In the genomic region with DNA sequence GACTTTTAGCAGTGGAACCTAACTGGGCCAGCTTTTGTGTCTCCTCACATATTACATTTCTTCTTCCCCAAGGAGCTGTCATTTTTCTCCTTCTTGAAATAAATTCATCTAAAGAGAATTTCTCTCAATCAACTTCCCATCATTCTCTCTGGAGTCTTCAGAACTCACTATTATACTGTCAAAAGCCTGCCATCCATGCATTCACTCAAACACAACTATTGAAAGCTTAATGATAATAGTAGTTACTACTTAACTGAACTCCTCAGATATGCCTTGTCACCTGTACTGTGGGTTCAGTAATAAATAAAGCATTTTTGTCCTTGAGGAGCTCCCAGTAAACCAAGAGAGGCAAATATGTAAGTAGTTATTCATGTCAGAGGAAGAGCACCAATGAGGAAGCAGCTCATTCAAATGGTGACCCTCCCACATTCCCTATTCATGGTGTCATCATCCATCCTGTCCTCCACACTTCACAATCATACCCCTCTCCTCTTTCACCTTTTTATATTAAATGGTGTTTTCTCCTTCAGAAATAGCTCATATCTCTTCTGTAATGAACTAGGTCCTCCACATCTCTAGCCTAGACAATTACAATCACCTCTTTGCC, we compare ENCODE assay signal across 24 cellular contexts.
"Had no signal": no experiment of that assay in that cellular context is flagged by ENCODE, and none has a peak within 500 bp of the region (broad histone marks: within the 10 kb centered on the region; RNA-seq: fewer than 3 reads in every experiment).

No MANE protein-coding gene starts in this region.

- H3K4me3 ChIP-seq: body of pancreas, left ventricle myocardium inferior, right atrium auricular region, tibial nerve, vagina had no signal

- H3K27ac Mint-ChIP-seq: activated CD8-positive, alpha-beta T cell treated with anti-CD3 and anti-CD28 coated beads for 36 hours; activated naive CD4-positive, alpha-beta T cell treated with anti-CD3 and anti-CD28 coated beads, Interleukin-2, amount 50 U/mL, for 72 hours; memory B cell; natural killer cell treated with Interleukin-12 subunit alpha and Interleukin-12 subunit beta and Interleukin-15 and Interleukin-18, amount 100 ng/mL, for 72 hours; T-helper 1 cell treated with Interleukin-12 subunit alpha and Interleukin-12 subunit beta and Interleukin-4 antibody, amounts not matched to agents 30 μg/mL and 1 μg/mL, for 36 hours had no signal

- H3K27me3 ChIP-seq: body of pancreas, right atrium auricular region, tibial nerve, vagina had no signal

- H3K9me3 ChIP-seq: body of pancreas, left ventricle myocardium inferior, right atrium auricular region, tibial nerve, vagina had no signal

- ATAC-seq: activated CD8-positive, alpha-beta T cell treated with anti-CD3 and anti-CD28 coated beads for 36 hours; activated naive CD4-positive, alpha-beta T cell treated with anti-CD3 and anti-CD28 coated beads, Interleukin-2, amount 50 U/mL, for 72 hours; body of pancreas; natural killer cell treated with Interleukin-12 subunit alpha and Interleukin-12 subunit beta and Interleukin-15 and Interleukin-18, amount 100 ng/mL, for 72 hours had no signal

- H3K27ac ChIP-seq: body of pancreas, left ventricle myocardium inferior, right atrium auricular region, tibial nerve, vagina had no signal

- DNase-seq: activated CD4-positive, alpha-beta T cell treated with anti-CD3 and anti-CD28 coated beads for 4 hours; activated CD8-positive, alpha-beta T cell treated with anti-CD3 and anti-CD28 coated beads for 36 hours; activated effector memory CD4-positive, alpha-beta T cell treated with anti-CD3 and anti-CD28 coated beads, Interleukin-2, amount 50 U/mL, for 16 hours; activated T-cell treated with anti-CD3 and anti-CD28 coated beads, Interleukin-2, amount 50 U/mL, for 48 hours; body of pancreas; cortex of kidney; effector CD8-positive, alpha-beta T cell; foreskin melanocyte; head of caudate nucleus; left ventricle myocardium inferior; nucleus accumbens; small intestine; stimulated activated CD4-positive, alpha-beta T cell treated with anti-CD3 and anti-CD28 coated beads, Interleukin-4, amount 100 ng/mL, for 4 hours; stimulated activated CD8-positive, alpha-beta memory T cell treated with anti-CD3 and anti-CD28 coated beads, Interleukin-4, amount 100 ng/mL, for 48 hours; stimulated activated naive CD4-positive, alpha-beta T cell treated with Interleukin-2 at 50 U/mL for 16 hours; substantia nigra had no signal

- H3K36me3 Mint-ChIP-seq: activated naive CD4-positive, alpha-beta T cell treated with anti-CD3 and anti-CD28 coated beads, Interleukin-2, amount 50 U/mL, for 72 hours; memory B cell; natural killer cell treated with Interleukin-12 subunit alpha and Interleukin-12 subunit beta and Interleukin-15 and Interleukin-18, amount 100 ng/mL, for 72 hours had no signal

- H3K36me3 ChIP-seq: left ventricle myocardium inferior, right atrium auricular region, tibial nerve, vagina had no signal

- H3K4me1 ChIP-seq: body of pancreas, left ventricle myocardium inferior, right atrium auricular region, tibial nerve, vagina had no signal

- H3K9me3 Mint-ChIP-seq: activated CD8-positive, alpha-beta T cell treated with anti-CD3 and anti-CD28 coated beads for 36 hours; T-helper 1 cell treated with Interleukin-12 subunit alpha and Interleukin-12 subunit beta and Interleukin-4 antibody, amounts not matched to agents 30 μg/mL and 1 μg/mL, for 36 hours had no signal

- H3K4me3 Mint-ChIP-seq: activated CD8-positive, alpha-beta T cell treated with anti-CD3 and anti-CD28 coated beads for 36 hours; central memory CD8-positive, alpha-beta T cell; memory B cell; natural killer cell treated with Interleukin-12 subunit alpha and Interleukin-12 subunit beta and Interleukin-15 and Interleukin-18, amount 100 ng/mL, for 72 hours; T-helper 1 cell treated with Interleukin-12 subunit alpha and Interleukin-12 subunit beta and Interleukin-4 antibody, amounts not matched to agents 30 μg/mL and 1 μg/mL, for 36 hours had no signal

- H3K4me1 Mint-ChIP-seq: central memory CD8-positive, alpha-beta T cell; memory B cell had no signal

- H3K27me3 Mint-ChIP-seq: activated CD8-positive, alpha-beta T cell treated with anti-CD3 and anti-CD28 coated beads for 36 hours; central memory CD8-positive, alpha-beta T cell; memory B cell; natural killer cell treated with Interleukin-12 subunit alpha and Interleukin-12 subunit beta and Interleukin-15 and Interleukin-18, amount 100 ng/mL, for 72 hours had no signal
